9 cellular contexts compared by ENCODE assay signal in the genomic region with DNA sequence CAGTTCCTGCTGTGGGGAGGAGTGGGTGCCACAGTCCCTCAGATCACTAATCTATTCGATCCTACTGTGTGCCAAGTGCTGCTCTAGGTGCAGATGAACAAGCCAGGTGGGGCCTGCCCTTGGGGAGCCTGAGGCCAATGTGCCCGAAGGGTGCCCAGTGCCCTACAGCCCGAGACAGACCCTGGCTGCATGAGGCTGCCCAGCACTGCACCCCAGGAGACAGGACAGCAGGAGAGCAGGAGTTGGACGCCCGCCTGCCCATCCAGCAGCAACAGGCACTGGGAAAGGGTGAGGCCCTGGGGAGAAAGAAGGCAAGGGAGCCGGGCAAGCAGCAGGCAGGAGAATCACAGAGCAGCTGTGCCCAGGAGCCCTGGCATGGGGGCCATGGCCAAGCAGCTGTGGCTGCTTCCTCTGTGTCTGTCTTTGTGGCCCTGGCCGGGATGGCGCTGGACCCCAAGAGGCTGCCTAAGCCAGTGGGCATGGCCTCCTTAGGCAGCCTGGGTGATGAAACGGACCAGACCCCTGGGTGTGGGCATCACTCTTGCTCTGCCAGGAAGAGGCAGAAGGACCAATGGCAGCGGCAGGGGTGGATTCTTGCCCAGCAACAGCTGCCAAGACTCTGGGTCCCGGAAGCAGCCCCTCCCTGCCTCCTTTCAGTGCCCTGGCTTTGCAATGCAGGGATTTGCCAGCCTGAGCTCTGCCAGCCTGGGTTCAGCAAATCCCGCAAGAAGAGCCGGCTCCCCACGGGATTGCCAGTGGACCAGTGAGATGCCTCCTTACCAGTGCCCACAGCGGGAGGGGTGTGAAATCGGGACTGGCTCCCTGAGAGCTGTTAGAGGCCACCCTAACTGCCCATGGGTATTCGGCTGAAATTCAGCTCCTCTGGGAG.
DNase-seq lines count a peak whose midpoint lies in the region; ATAC-seq lines count a peak whose summit lies in the region.
"Had no signal": no experiment of that assay in that cellular context is flagged by ENCODE, and none has a peak within 500 bp of the region (broad histone marks: within the 10 kb centered on the region; RNA-seq: fewer than 3 reads in every experiment).

No MANE protein-coding gene starts in this region.

- intact Hi-C loops in left cardiac atrium (cut with DNase I) = loop anchor here in 1 of 2 donors (10.0 kb wide), 2 partner anchors 56 to 106 kb away; no protein-coding TSS in a partner anchor

- peaks cover 7% of the 10 kb centered on the region for H3K4me1 Mint-ChIP-seq in T-helper 17 cell
- peaks cover 22% of the 10 kb centered on the region for H3K4me1 Mint-ChIP-seq in stimulated activated memory B cell treated with anti-CD40 and anti-IgM and Interleukin-4, amounts not matched to agents 10 μg/mL and 1 μg/mL and 100 μg/mL, for 72 hours
- H3K4me1 Mint-ChIP-seq in stimulated activated naive CD8-positive, alpha-beta T cell treated with anti-CD3 and anti-CD28 coated beads, Interleukin-15, amount 100 ng/mL, for 72 hours = peaks cover 20% of the 10 kb centered on the region
- H3K4me1 Mint-ChIP-seq: naive B cell had no signal

- DNase-seq in HT-29 (ENCODE audit: low spot score) (peak; percentile 7), T-helper 17 cell (no peak), left cardiac atrium (peak; percentile 74)
- DNase-seq in stimulated activated naive CD8-positive, alpha-beta T cell treated with anti-CD3 and anti-CD28 coated beads, Interleukin-15, amount 100 ng/mL, for 72 hours = no peak
- DNase-seq: naive B cell had no signal

- H3K9me3 Mint-ChIP-seq in stimulated activated memory B cell treated with anti-CD40 and anti-IgM and Interleukin-4, amounts not matched to agents 10 μg/mL and 1 μg/mL and 100 μg/mL, for 72 hours = no peaks in the 10 kb centered on the region
- no peaks in the 10 kb centered on the region for H3K9me3 Mint-ChIP-seq in stimulated activated naive CD8-positive, alpha-beta T cell treated with anti-CD3 and anti-CD28 coated beads, Interleukin-15, amount 100 ng/mL, for 72 hours

- H3K27ac Mint-ChIP-seq in T-helper 17 cell = peak overlapping the region; percentile 49
- H3K27ac Mint-ChIP-seq in stimulated activated memory B cell treated with anti-CD40 and anti-IgM and Interleukin-4, amounts not matched to agents 10 μg/mL and 1 μg/mL and 100 μg/mL, for 72 hours = no peak overlapping the region
- H3K27ac Mint-ChIP-seq in stimulated activated naive CD8-positive, alpha-beta T cell treated with anti-CD3 and anti-CD28 coated beads, Interleukin-15, amount 100 ng/mL, for 72 hours = no peak overlapping the region

- peak overlapping the region in 1 of 3 donors; percentile 29 for H3K4me3 ChIP-seq in skeletal muscle tissue (ENCODE audit: low read length in 3 of 3)

- no peaks in the 10 kb centered on the region for H3K36me3 Mint-ChIP-seq in T-helper 17 cell (ENCODE audit: low read depth)
- H3K36me3 Mint-ChIP-seq in stimulated activated memory B cell treated with anti-CD40 and anti-IgM and Interleukin-4, amounts not matched to agents 10 μg/mL and 1 μg/mL and 100 μg/mL, for 72 hours = no peaks in the 10 kb centered on the region
- H3K36me3 Mint-ChIP-seq: naive B cell had no signal

- H3K9me3 ChIP-seq in T-helper 17 cell (ENCODE audit: control insufficient read depth, low read length, poor library complexity, severe bottlenecking) = no peaks in the 10 kb centered on the region
- H3K9me3 ChIP-seq in skeletal muscle tissue (ENCODE audit: control insufficient read depth in 3 of 3, low read length in 3 of 3) = no peaks in the 10 kb centered on the region

- H3K27ac ChIP-seq in skeletal muscle tissue (ENCODE audit: low read depth, low read length) = no peak overlapping the region

- H3K36me3 ChIP-seq in skeletal muscle tissue (ENCODE audit: control insufficient read depth in 3 of 3, insufficient read depth in 3 of 3, low read length in 3 of 3) = no peaks in the 10 kb centered on the region

- H3K27me3 ChIP-seq in skeletal muscle tissue (ENCODE audit: control insufficient read depth in 3 of 3, insufficient read depth in 3 of 3, low read length in 3 of 3) = peaks cover 0 to 9% (median 3%) of the 10 kb centered on the region in 3 donors

- peaks cover 15 to 26% (median 25%) of the 10 kb centered on the region in 3 donors for H3K4me1 ChIP-seq in skeletal muscle tissue (ENCODE audit: control insufficient read depth in 3 of 3, insufficient read depth in 3 of 3, low read length in 3 of 3)

- H3K27me3 Mint-ChIP-seq in T-helper 17 cell = no peaks in the 10 kb centered on the region
- H3K27me3 Mint-ChIP-seq in stimulated activated memory B cell treated with anti-CD40 and anti-IgM and Interleukin-4, amounts not matched to agents 10 μg/mL and 1 μg/mL and 100 μg/mL, for 72 hours = peaks cover 48% of the 10 kb centered on the region
- no peaks in the 10 kb centered on the region for H3K27me3 Mint-ChIP-seq in stimulated activated naive CD8-positive, alpha-beta T cell treated with anti-CD3 and anti-CD28 coated beads, Interleukin-15, amount 100 ng/mL, for 72 hours

- ATAC-seq in T-helper 17 cell (no peak), left cardiac atrium (peak; percentile 95), GM19452 (IDR thresholded peaks at IDR 0.05; ENCODE audit: unreplicated experiment) (no peak), GM18498 (IDR thresholded peaks at IDR 0.05; ENCODE audit: unreplicated experiment) (no peak)
- no peak for ATAC-seq in stimulated activated memory B cell treated with anti-CD40 and anti-IgM and Interleukin-4, amounts not matched to agents 10 μg/mL and 1 μg/mL and 100 μg/mL, for 72 hours
- ATAC-seq in stimulated activated naive CD8-positive, alpha-beta T cell treated with anti-CD3 and anti-CD28 coated beads, Interleukin-15, amount 100 ng/mL, for 72 hours = no peak

- no peak overlapping the region for H3K4me3 Mint-ChIP-seq in T-helper 17 cell
- H3K4me3 Mint-ChIP-seq in stimulated activated memory B cell treated with anti-CD40 and anti-IgM and Interleukin-4, amounts not matched to agents 10 μg/mL and 1 μg/mL and 100 μg/mL, for 72 hours = no peak overlapping the region
- H3K4me3 Mint-ChIP-seq in stimulated activated naive CD8-positive, alpha-beta T cell treated with anti-CD3 and anti-CD28 coated beads, Interleukin-15, amount 100 ng/mL, for 72 hours = no peak overlapping the region
- H3K4me3 Mint-ChIP-seq: naive B cell had no signal

- peak overlapping the region in 2 of 3 donors; percentile 12 to 70 for H3K9ac ChIP-seq in skeletal muscle tissue (ENCODE audit: low read depth in 1 of 3, low read length in 3 of 3)

Comparison
In these comparisons a context has a peak if more than half of its experiments do, and no peak if none do; other contexts are left out.
1. DNase-seq: peak in HT-29 (single experiment) and left cardiac atrium (single experiment); none in T-helper 17 cell (0 of 3) and stimulated activated naive CD8-positive, alpha-beta T cell treated with anti-CD3 and anti-CD28 coated beads, Interleukin-15, amount 100 ng/mL, for 72 hours (0 of 2).
2. ATAC-seq: peak in left cardiac atrium (2 of 2); none in T-helper 17 cell (single experiment), GM19452 (single experiment), stimulated activated memory B cell treated with anti-CD40 and anti-IgM and Interleukin-4, amounts not matched to agents 10 μg/mL and 1 μg/mL and 100 μg/mL, for 72 hours (single experiment), GM18498 (single experiment) and stimulated activated naive CD8-positive, alpha-beta T cell treated with anti-CD3 and anti-CD28 coated beads, Interleukin-15, amount 100 ng/mL, for 72 hours (single experiment).